11 cellular contexts compared by ENCODE assay signal in genomic region chr1:31238612-31238985, GRCh38. TPM values are rescaled to one million over a fixed set of nuclear protein-coding genes. Genes with fewer than 3 reads are reported as not detected.
DNase-seq lines count a peak whose midpoint lies in the region; ATAC-seq, FAIRE-seq and TF ChIP-seq lines count a peak whose summit lies in the region.
"Had no signal": no experiment of that assay in that cellular context is flagged by ENCODE, and none has a peak within 500 bp of the region (broad histone marks: within the 10 kb centered on the region; RNA-seq: fewer than 3 reads in every experiment).

No MANE protein-coding gene starts in this region.

- H3K27ac Mint-ChIP-seq in activated naive CD8-positive, alpha-beta T cell treated with anti-CD3 and anti-CD28 coated beads for 36 hours: no peak overlapping the region

- no peak for TF ChIP-seq RAD21 in A549 (conservative IDR thresholded peaks at IDR 0.05 in 1 of 2, IDR thresholded peaks at IDR 0.05 in 1 of 2)

- no peak for TF ChIP-seq EP300 in A549 (IDR thresholded peaks at IDR 0.05)

- 6% methylated on average over 2 of the region's 4 CpGs for WGBS in A549 (ENCODE audit: missing lambda C conversion rate)
- 40 to 52% methylated on average over 3 to 4 of the region's 4 CpGs for WGBS in mesodermal cell (ENCODE audit: insufficient coverage in 2 of 2), 2 experiments
- WGBS in adrenal gland, 4 donors: 27 to 49% (median 34%) methylated on average over 2 to 4 of the region's 4 CpGs

- ATAC-seq in A549: peak; percentile 23 to 59; a peak in 3 of 6 replicates

- H3K9me3 Mint-ChIP-seq in activated naive CD8-positive, alpha-beta T cell treated with anti-CD3 and anti-CD28 coated beads for 36 hours: no peaks in the 10 kb centered on the region

- H3K27me3 ChIP-seq in adrenal gland: no peaks in the 10 kb centered on the region

- H3K9me3 ChIP-seq in A549 (no peaks in the 10 kb centered on the region), mesodermal cell (ENCODE audit: control insufficient read depth, low read length) (no peaks in the 10 kb centered on the region), adrenal gland (replicated peaks in 1 of 3) (no peaks in the 10 kb centered on the region)
- H3K9me3 ChIP-seq: heart left ventricle had no signal

- no peak for FAIRE-seq in A549 (lab: Jason Lieb, UNC)

- in situ Hi-C loops in GM13977 (cut with MboI; ENCODE audit: low pct_unique_long_range_greater_than_20kb, low sequenced_read_pairs, unreplicated experiment) (no loop called here), KBM-7 (cut with MboI; ENCODE audit: low pct_unique_long_range_greater_than_20kb, low sequenced_read_pairs) (no loop called here)

- H3K27ac ChIP-seq in A549 (no peak overlapping the region; a peak in 1 of 6 replicates), mesodermal cell (ENCODE audit: low read depth, low read length, severe bottlenecking) (no peak overlapping the region), adrenal gland (peak overlapping the region in 1 of 5 donors; percentile 68)
- H3K27ac ChIP-seq: heart left ventricle had no signal

- H3K36me3 Mint-ChIP-seq in activated naive CD8-positive, alpha-beta T cell treated with anti-CD3 and anti-CD28 coated beads for 36 hours: no peaks in the 10 kb centered on the region

- H3K4me1 ChIP-seq in A549 (no peaks in the 10 kb centered on the region), mesodermal cell (ENCODE audit: control insufficient read depth, insufficient read depth, low read length, poor library complexity, severe bottlenecking) (peaks cover 3% of the 10 kb centered on the region), adrenal gland (replicated peaks in 1 of 2) (peaks cover 0 to 13% of the 10 kb centered on the region in 2 donors)

- intact Hi-C loops in adrenal gland (cut with DNase I): no loop called here

- POLR2A ChIA-PET in A549 (lab: Yijun Ruan, JAX): interaction anchor here (0.5 kb wide), 1 partner anchor 137 kb away, joined by 3 read pairs; no protein-coding TSS in a partner anchor

- no peak for TF ChIP-seq CTCF in A549 (IDR thresholded peaks at IDR 0.05)
- no peak for TF ChIP-seq CTCF in GM13977 (IDR thresholded peaks at IDR 0.05; ENCODE audit: extremely low read depth, insufficient read depth, missing control alignments)
- no peak for TF ChIP-seq CTCF in adrenal gland (IDR thresholded peaks at IDR 0.05)

- H3K36me3 ChIP-seq in mesodermal cell (ENCODE audit: control insufficient read depth, insufficient read depth, low read length) (no peaks in the 10 kb centered on the region), adrenal gland (replicated peaks in 1 of 2) (no peaks in the 10 kb centered on the region)
- H3K36me3 ChIP-seq: heart left ventricle had no signal

- peak overlapping the region; percentile 34 for H3K4me3 Mint-ChIP-seq in activated naive CD8-positive, alpha-beta T cell treated with anti-CD3 and anti-CD28 coated beads for 36 hours

- DNase-seq in A549 (ENCODE audit: low read depth in 1 of 2, low spot score in 1 of 2) (no peak), GM13977 (ENCODE audit: low spot score) (peak; percentile 31), KBM-7 (no peak), NCI-H82 (lab: John Stamatoyannopoulos, UW) (no peak), GM19238 (ENCODE audit: insufficient read length, low spot score) (no peak), adrenal gland (no peak)
- no peak for DNase-seq in activated naive CD8-positive, alpha-beta T cell treated with anti-CD3 and anti-CD28 coated beads for 36 hours
- DNase-seq: heart left ventricle, NCI-H1436 treated with DMSO at 0.1 percent for 48 hours, T-helper 9 cell had no signal

- H3K4me3 ChIP-seq in A549 (no peak overlapping the region), mesodermal cell (ENCODE audit: extremely low read depth, insufficient read depth, low read length, poor library complexity, severe bottlenecking) (peak overlapping the region; percentile 39), adrenal gland (peak overlapping the region in 1 of 4 donors; percentile 21)

- TF ChIP-seq POLR2A in A549 (IDR thresholded peaks at IDR 0.05; ENCODE audit: low read length) (no peak), adrenal gland (IDR thresholded peaks at IDR 0.05) (no peak)

- peak overlapping the region; percentile 99 for H3K4me2 ChIP-seq in A549

- CTCF ChIA-PET in A549 (lab: Yijun Ruan, JAX): no interaction called here

- H3K27me3 Mint-ChIP-seq in activated naive CD8-positive, alpha-beta T cell treated with anti-CD3 and anti-CD28 coated beads for 36 hours: peaks cover 65% of the 10 kb centered on the region

- peaks cover 9% of the 10 kb centered on the region for H3K4me1 Mint-ChIP-seq in activated naive CD8-positive, alpha-beta T cell treated with anti-CD3 and anti-CD28 coated beads for 36 hours

TF ChIP-seq in A549, 52 proteins besides CTCF, POLR2A, EP300 and RAD21:
- no peak for TF ChIP-seq E2F6 (IDR thresholded peaks at IDR 0.05; ENCODE audit: borderline replicate concordance, low read depth)

RNA-seq across cellular contexts. Expression of gene NKAIN1, which starts 1.1 kb away (rescaled TPM):
- 0.74 and 0.89 TPM in 2 replicates for polyA plus RNA-seq in A549 (2011; rRNA removed)
- 0.85 and 1.0 TPM in 2 replicates for polyA plus RNA-seq in A549 (2012; cell fraction: cytosol; rRNA removed)
- polyA plus RNA-seq in A549 (2012; cell fraction: nucleus; rRNA removed): 1.3 and 1.5 TPM in 2 replicates
- 0.77 to 0.80 TPM (median 0.78 TPM) in 3 replicates for polyA plus RNA-seq in A549 (2017; fragmentation: RNase III; extraction: RNeasy Plus Mini Kit Qiagen cat#74134 plus additional on column Dnase treatment)
- 1.4 and 3.2 TPM in 2 replicates for polyA minus RNA-seq in A549 (2011; rRNA and poly(A)+ RNA removed)
- not detected for total RNA-seq in activated naive CD8-positive, alpha-beta T cell treated with anti-CD3 and anti-CD28 coated beads for 36 hours
- 6.1 TPM for polyA plus RNA-seq in mesodermal cell (2013, experiment 1 of 2)
- polyA plus RNA-seq in mesodermal cell (2013, experiment 2 of 2): 4.7 TPM
- total RNA-seq in adrenal gland: 100 to 1,000 TPM in 1 of 8 donors, 10 to 100 TPM in 3, 1 to 10 TPM in 4; 2.9 to 121 (median 8.5) TPM
- polyA plus RNA-seq in adrenal gland: 100 to 1,000 TPM in 1 of 3 donors, 10 to 100 TPM in 1, 1 to 10 TPM in 1; 9.4 to 195 (median 10.7) TPM
- polyA plus RNA-seq: heart left ventricle had no signal

RNA-seq across cellular contexts. Expression of gene SNRNP40, which starts 58.0 kb away (rescaled TPM):
- polyA plus RNA-seq in A549 (2011; rRNA removed): 72.5 and 83.6 TPM in 2 replicates
- polyA plus RNA-seq in A549 (2012; cell fraction: cytosol; rRNA removed): 55.2 and 61.8 TPM in 2 replicates
- polyA plus RNA-seq in A549 (2012; cell fraction: nucleus; rRNA removed): 34.4 and 37.3 TPM in 2 replicates
- 45.3 to 50.2 TPM (median 47.4 TPM) in 3 replicates for polyA plus RNA-seq in A549 (2017; fragmentation: RNase III; extraction: RNeasy Plus Mini Kit Qiagen cat#74134 plus additional on column Dnase treatment)
- 93.8 and 96.8 TPM in 2 replicates for polyA minus RNA-seq in A549 (2011; rRNA and poly(A)+ RNA removed)
- 100 to 1,000 TPM; 114 to 121 TPM for total RNA-seq in activated naive CD8-positive, alpha-beta T cell treated with anti-CD3 and anti-CD28 coated beads for 36 hours
- 65.1 TPM for polyA plus RNA-seq in mesodermal cell (2013, experiment 1 of 2)
- 58.1 TPM for polyA plus RNA-seq in mesodermal cell (2013, experiment 2 of 2)
- 10 to 100 TPM; 25.9 to 58.7 (median 41.3) TPM for total RNA-seq in adrenal gland
- polyA plus RNA-seq in adrenal gland: 10 to 100 TPM; 12.0 to 37.1 (median 15.9) TPM

RNA-seq across cellular contexts. Expression of gene ZCCHC17, which starts 58.2 kb away (rescaled TPM):
- 28.0 and 34.5 TPM in 2 replicates for polyA plus RNA-seq in A549 (2011; rRNA removed)
- polyA plus RNA-seq in A549 (2012; cell fraction: cytosol; rRNA removed): 16.3 and 16.5 TPM in 2 replicates
- 4.8 and 7.1 TPM in 2 replicates for polyA plus RNA-seq in A549 (2012; cell fraction: nucleus; rRNA removed)
- polyA plus RNA-seq in A549 (2017; fragmentation: RNase III; extraction: RNeasy Plus Mini Kit Qiagen cat#74134 plus additional on column Dnase treatment): 25.9 to 28.0 TPM (median 28.0 TPM) in 3 replicates
- polyA minus RNA-seq in A549 (2011; rRNA and poly(A)+ RNA removed): 10.2 and 11.0 TPM in 2 replicates
- 10 to 100 TPM; 33.0 to 34.2 TPM for total RNA-seq in activated naive CD8-positive, alpha-beta T cell treated with anti-CD3 and anti-CD28 coated beads for 36 hours
- polyA plus RNA-seq in mesodermal cell (2013, experiment 1 of 2): 48.9 TPM
- 61.3 TPM for polyA plus RNA-seq in mesodermal cell (2013, experiment 2 of 2)
- 10 to 100 TPM; 20.9 to 49.8 (median 26.2) TPM for total RNA-seq in adrenal gland
- 10 to 100 TPM; 31.5 to 62.1 (median 45.1) TPM for polyA plus RNA-seq in adrenal gland
